ENCODE assay signal across 9 cellular contexts in the genomic region with DNA sequence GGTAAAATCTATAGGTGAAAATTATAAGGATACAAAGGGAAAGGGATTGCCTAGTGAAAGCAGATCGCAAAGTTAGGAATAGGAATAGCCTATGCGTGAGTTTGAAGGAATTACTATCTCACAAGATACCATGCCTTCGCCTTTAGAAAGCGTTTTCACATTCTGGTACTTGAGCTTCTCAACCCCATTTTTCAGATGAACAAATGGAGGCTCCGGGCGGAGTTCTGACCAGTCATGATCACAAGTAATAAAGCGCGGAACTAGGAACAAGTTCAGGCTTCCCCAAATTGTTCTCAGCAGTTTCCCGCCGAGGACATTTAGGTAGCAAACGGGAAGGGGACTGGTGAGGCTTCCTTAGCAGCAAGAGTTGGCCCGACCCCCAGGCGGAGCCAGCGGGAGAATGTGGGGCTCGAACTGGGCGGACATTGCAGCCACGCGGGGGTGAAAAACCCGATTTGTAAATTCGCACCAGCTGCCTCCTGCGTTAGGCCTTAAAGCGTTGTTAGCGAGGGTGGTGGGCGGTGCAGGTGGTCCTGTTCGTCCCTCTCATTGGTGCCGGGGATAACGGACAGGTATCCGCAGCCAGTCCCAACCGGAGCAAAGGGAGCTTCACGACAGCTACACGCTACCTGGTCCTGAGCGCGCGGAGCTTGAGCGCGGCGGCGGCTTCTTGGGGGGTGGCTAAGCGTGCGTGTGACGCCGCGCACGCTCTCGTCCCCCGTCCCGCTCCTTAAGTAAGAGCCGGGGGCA. TPM values are rescaled to one million over a fixed set of nuclear protein-coding genes. Genes with fewer than 3 reads are reported as not detected.
DNase-seq lines count a peak whose midpoint lies in the region; ATAC-seq lines count a peak whose summit lies in the region.
"Had no signal": no experiment of that assay in that cellular context is flagged by ENCODE, and none has a peak within 500 bp of the region (broad histone marks: within the 10 kb centered on the region; RNA-seq: fewer than 3 reads in every experiment).

No MANE protein-coding gene starts in this region.

- peaks cover 16% of the 10 kb centered on the region for H3K4me1 ChIP-seq in mononuclear cell (ENCODE audit: insufficient read depth, low read length)

- DNase-seq in activated CD8-positive, alpha-beta memory T cell treated with anti-CD3 and anti-CD28 coated beads, Interleukin-2, amount 50 U/mL, for 24 hours (ENCODE audit: extremely low read depth) = peak; percentile 65
- peak; percentile 41 for DNase-seq in epithelial cell of prostate (ENCODE audit: low read depth, low spot score)
- peak; percentile 42 for DNase-seq in stimulated activated CD8-positive, alpha-beta memory T cell treated with anti-CD3 and anti-CD28 coated beads, Interleukin-15, amount 100 ng/mL, for 24 hours (ENCODE audit: low read depth)
- no peak for DNase-seq in GF-D8 (lab: John Stamatoyannopoulos, UW)

- no peaks in the 10 kb centered on the region for H3K9me3 ChIP-seq in mononuclear cell (ENCODE audit: low read depth, low read length)

- H3K27ac ChIP-seq in epithelial cell of prostate = no peak overlapping the region

- peak overlapping the region; percentile 18; the same call in 1 of the 2 replicates for H3K4me3 ChIP-seq in GM08714 (ENCODE audit: low read length)
- H3K4me3 ChIP-seq in mononuclear cell (ENCODE audit: low read length) = peak overlapping the region; percentile 30

- ATAC-seq in HG03280 (IDR thresholded peaks at IDR 0.05; ENCODE audit: unreplicated experiment) = peak; percentile 79
- no peak for ATAC-seq in GM19023 (IDR thresholded peaks at IDR 0.05; ENCODE audit: unreplicated experiment)
- ATAC-seq: Panc1 had no signal

- H3K27me3 ChIP-seq in mononuclear cell (ENCODE audit: insufficient read depth, low read length) = no peaks in the 10 kb centered on the region

RNA-seq across cellular contexts. Expression of gene SEMA6C, which starts 15.4 kb away (rescaled TPM):
- 0.52 TPM for total RNA-seq in mononuclear cell

RNA-seq across cellular contexts. Expression of gene TNFAIP8L2, which starts 25.4 kb away (rescaled TPM):
- total RNA-seq in mononuclear cell = 4.6 TPM

RNA-seq across cellular contexts. Expression of gene LYSMD1, which starts 34.7 kb away (rescaled TPM):
- total RNA-seq in mononuclear cell = 1.3 TPM

RNA-seq across cellular contexts. Expression of gene SCNM1, which starts 34.9 kb away (rescaled TPM):
- 41.6 TPM for total RNA-seq in mononuclear cell

RNA-seq across cellular contexts. Expression of gene TMOD4, which starts 44.8 kb away (rescaled TPM):
- not detected for total RNA-seq in mononuclear cell
